10 cellular contexts compared by ENCODE assay signal in the genomic region with DNA sequence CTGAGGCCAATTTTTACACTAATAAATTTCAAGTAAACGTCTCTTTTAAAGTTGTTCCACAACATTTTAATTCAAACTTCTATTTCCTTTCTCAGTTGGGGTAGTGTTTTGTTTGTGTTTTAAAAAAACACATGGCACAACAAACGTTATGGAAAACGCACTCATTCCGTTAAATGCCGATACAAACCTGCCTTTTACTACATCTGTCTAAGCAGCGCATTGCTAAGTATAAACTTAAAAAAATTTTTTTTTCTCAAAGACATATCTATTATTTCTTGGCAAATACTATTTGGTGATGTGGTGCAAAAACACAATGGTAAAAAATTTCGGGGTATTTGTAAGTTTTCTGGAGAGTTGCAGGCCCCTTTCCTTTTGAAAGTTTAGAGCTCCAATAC. TPM values are rescaled to one million over a fixed set of nuclear protein-coding genes. Genes with fewer than 3 reads are reported as not detected.
A peak's percentile ranks its signal among the peaks of the same experiment; 100 is the strongest.
DNase-seq lines count a peak whose midpoint lies in the region; ATAC-seq and TF ChIP-seq lines count a peak whose summit lies in the region.
"Had no signal": no experiment of that assay in that cellular context is flagged by ENCODE, and none has a peak within 500 bp of the region (broad histone marks: within the 10 kb centered on the region; RNA-seq: fewer than 3 reads in every experiment).

No MANE protein-coding gene starts in this region.

- CTCF ChIA-PET in MCF 10A (lab: Yijun Ruan, JAX), result interaction anchor here (0.6 to 1.2 kb wide), 5 partner anchors 19 to 1581 kb away, joined by 3 to 5 read pairs (median 3); no protein-coding TSS in a partner anchor

- no TSS peak for BruUV-seq in MCF 10A (replicated peaks; lab: Mats Ljungman, UMichigan)

- no peak for TF ChIP-seq POLR2A in breast epithelium (IDR thresholded peaks at IDR 0.05)

- H3K36me3 Mint-ChIP-seq in MCF 10A (ENCODE audit: insufficient read depth, unreplicated experiment), result no peaks in the 10 kb centered on the region

- ATAC-seq in upper lobe of right lung, result no peak
- ATAC-seq in HG02981 (IDR thresholded peaks at IDR 0.05; ENCODE audit: unreplicated experiment), result no peak
- no peak for ATAC-seq in GM21526 (IDR thresholded peaks at IDR 0.05; ENCODE audit: low FRiP score, unreplicated experiment)

- DNase-seq in breast epithelium (ENCODE audit: low spot score in 2 of 2) (no peak), MCF 10A (ENCODE audit: unreplicated experiment) (no peak), coronary artery (ENCODE audit: low spot score) (no peak), myocyte (ENCODE audit: low read depth) (peak; percentile 2), upper lobe of right lung (no peak), NCI-H446 (lab: John Stamatoyannopoulos, UW) (no peak)
- DNase-seq: stimulated activated naive CD4-positive, alpha-beta T cell treated with Interleukin-2 at 50 U/mL for 16 hours had no signal

- POLR2A ChIA-PET in MCF 10A (lab: Yijun Ruan, JAX), result interaction anchor here (2.0 to 11.2 kb wide), 2 partner anchors 9 to 27 kb away, joined by 9 to 141 read pairs; no protein-coding TSS in a partner anchor

- no peaks in the 10 kb centered on the region for H3K36me3 ChIP-seq in breast epithelium
- no peaks in the 10 kb centered on the region for H3K36me3 ChIP-seq in upper lobe of right lung

- H3K9me3 Mint-ChIP-seq in MCF 10A (ENCODE audit: unreplicated experiment), result no peaks in the 10 kb centered on the region
- H3K9me3 Mint-ChIP-seq: T-helper 1 cell treated with Interleukin-12 subunit alpha and Interleukin-12 subunit beta and Interleukin-4 antibody, amounts not matched to agents 30 μg/mL and 1 μg/mL, for 36 hours had no signal

- no peaks in the 10 kb centered on the region for H3K27me3 Mint-ChIP-seq in MCF 10A (ENCODE audit: insufficient read depth, unreplicated experiment)

- no peak for TF ChIP-seq CTCF in breast epithelium (IDR thresholded peaks at IDR 0.05)
- no peak for TF ChIP-seq CTCF in MCF 10A (IDR thresholded peaks at IDR 0.05; ENCODE audit: unreplicated experiment)
- TF ChIP-seq CTCF in coronary artery (IDR thresholded peaks at IDR 0.05), result no peak
- no peak for TF ChIP-seq CTCF in upper lobe of right lung (IDR thresholded peaks at IDR 0.05)

- H3K27ac ChIP-seq in breast epithelium, result peak overlapping the region; percentile 97 to 98
- H3K27ac ChIP-seq in coronary artery, result peak overlapping the region in 1 of 2 donors; percentile 99
- peak overlapping the region; percentile 98 for H3K27ac ChIP-seq in upper lobe of right lung

- H3K27ac Mint-ChIP-seq in MCF 10A (ENCODE audit: low read depth, unreplicated experiment), result no peak overlapping the region

- no peak overlapping the region for H3K4me3 Mint-ChIP-seq in MCF 10A (ENCODE audit: unreplicated experiment)

- H3K4me3 ChIP-seq in breast epithelium (peak overlapping the region; percentile 64 to 77 (median 69)), coronary artery (peak overlapping the region; percentile 85), upper lobe of right lung (peak overlapping the region; percentile 84)

- peaks cover 8% of the 10 kb centered on the region for H3K4me1 Mint-ChIP-seq in MCF 10A (ENCODE audit: insufficient read depth, unreplicated experiment)

- H3K4me1 ChIP-seq in breast epithelium, result no peaks in the 10 kb centered on the region
- H3K4me1 ChIP-seq in upper lobe of right lung, result peaks cover 7% of the 10 kb centered on the region

- intact Hi-C loops in breast epithelium (cut with DNase I; ENCODE audit: low total_unique reads), result no loop called here
- intact Hi-C loops in MCF 10A (cut with micrococcal nuclease), result no loop called here
- intact Hi-C loops in upper lobe of right lung (cut with DNase I), result no loop called here

- no peaks in the 10 kb centered on the region for H3K9me3 ChIP-seq in breast epithelium
- no peaks in the 10 kb centered on the region for H3K9me3 ChIP-seq in upper lobe of right lung

- H3K27me3 ChIP-seq in breast epithelium (peaks cover 0 to 8% of the 10 kb centered on the region in 2 donors), upper lobe of right lung (peaks cover 5% of the 10 kb centered on the region)

RNA-seq across cellular contexts. Expression of gene SKIDA1, which starts 1.4 kb away (rescaled TPM):
- 1 to 10 TPM in 1 of 3 donors, under 1 TPM in 2; 0.59 to 1.4 (median 0.98) TPM for total RNA-seq in breast epithelium
- total RNA-seq in MCF 10A (2022), result 0.56 and 1.2 TPM in 2 replicates
- 0.26 and 0.37 TPM in 2 replicates for total RNA-seq in myocyte
- polyA plus RNA-seq in myocyte (2012), result 0.16 TPM
- 0.69 TPM for total RNA-seq in upper lobe of right lung

RNA-seq across cellular contexts. Expression of gene MLLT10, which starts 9.9 kb away (rescaled TPM):
- total RNA-seq in breast epithelium, result 10 to 100 TPM; 45.6 to 74.6 (median 58.0) TPM
- total RNA-seq in MCF 10A (2022), result 39.3 and 47.5 TPM in 2 replicates
- 15.5 and 20.4 TPM in 2 replicates for total RNA-seq in myocyte
- polyA plus RNA-seq in myocyte (2012), result 13.4 TPM
- total RNA-seq in upper lobe of right lung, result 60.6 TPM
